ENCODE assay signal across 8 cellular contexts in the genomic region with DNA sequence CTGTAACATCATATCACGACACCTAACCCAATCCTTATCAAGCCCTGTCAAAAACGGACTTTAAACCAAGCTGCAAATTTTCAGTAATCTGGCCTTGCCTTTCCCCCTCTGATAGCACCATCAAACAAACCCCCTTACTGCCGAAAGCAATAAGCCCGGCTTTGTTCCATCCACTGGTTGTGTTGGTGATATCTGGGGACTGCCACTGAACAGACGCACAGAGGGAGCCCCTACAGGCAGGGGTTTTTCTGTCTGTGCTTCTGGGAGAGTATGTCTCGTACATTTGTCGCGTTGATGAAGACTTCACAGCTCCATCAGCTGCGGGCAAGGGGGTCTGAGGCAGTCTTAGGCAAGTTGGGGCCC. TPM values are rescaled to one million over a fixed set of nuclear protein-coding genes. Genes with fewer than 3 reads are reported as not detected.
DNase-seq lines count a peak whose midpoint lies in the region; ATAC-seq and TF ChIP-seq lines count a peak whose summit lies in the region.

No MANE protein-coding gene starts in this region.

- H3K27me3 Mint-ChIP-seq in endothelial cell (ENCODE audit: unreplicated experiment) (peaks cover 14% of the 10 kb centered on the region), osteocyte (ENCODE audit: unreplicated experiment) (no peaks in the 10 kb centered on the region)

- H3K4me1 Mint-ChIP-seq in endothelial cell (ENCODE audit: unreplicated experiment) = peaks cover 22% of the 10 kb centered on the region
- peaks cover 93% of the 10 kb centered on the region for H3K4me1 Mint-ChIP-seq in osteocyte (ENCODE audit: unreplicated experiment)

- H3F3A ChIP-seq in SK-N-SH (replicated peaks; ENCODE audit: insufficient read depth) (peaks cover 25% of the 10 kb centered on the region), OCI-LY1 (ENCODE audit: insufficient read depth, low read length) (no peaks in the 10 kb centered on the region)

- no peak for TF ChIP-seq RAD21 in SK-N-SH (IDR thresholded peaks at IDR 0.05; ENCODE audit: low read length)

- H3K79me2 ChIP-seq in SK-N-SH (ENCODE audit: insufficient read depth) = peaks cover 8% of the 10 kb centered on the region
- no peaks in the 10 kb centered on the region for H3K79me2 ChIP-seq in OCI-LY1 (ENCODE audit: insufficient read depth, low read length)

- WGBS in SK-N-SH (ENCODE audit: low lambda C conversion rate) = 68% methylated on average over 9 of the region's 9 CpGs

- H4K20me1 ChIP-seq in SK-N-SH (ENCODE audit: insufficient read depth) (no peaks in the 10 kb centered on the region), OCI-LY1 (ENCODE audit: insufficient read depth, low read length) (no peaks in the 10 kb centered on the region)

- H3K9me3 Mint-ChIP-seq in endothelial cell (ENCODE audit: unreplicated experiment) = no peaks in the 10 kb centered on the region
- no peaks in the 10 kb centered on the region for H3K9me3 Mint-ChIP-seq in osteocyte (ENCODE audit: unreplicated experiment)

- H3K4me3 Mint-ChIP-seq in endothelial cell (ENCODE audit: unreplicated experiment) = peak overlapping the region; percentile 93
- peak overlapping the region; percentile 85 for H3K4me3 Mint-ChIP-seq in osteocyte (ENCODE audit: unreplicated experiment)

- CTCF ChIA-PET in SK-N-SH (lab: Yijun Ruan, JAX) = interaction anchor here (1.6 to 3.6 kb wide), 4 partner anchors 23 to 31 kb away, joined by 4 to 14 read pairs (median 9); no protein-coding TSS in a partner anchor

- ATAC-seq in SK-N-SH treated with all-trans-retinoic acid at 6 μM for 48 hours = no peak

- peak overlapping the region; percentile 97 for H3K4me2 ChIP-seq in SK-N-SH
- peak overlapping the region; percentile 74 for H3K4me2 ChIP-seq in OCI-LY1 (ENCODE audit: low read length)

- H3K9ac ChIP-seq in SK-N-SH (peak overlapping the region; percentile 65; the same call in 1 of the 2 replicates), OCI-LY1 (ENCODE audit: low read length) (peak overlapping the region; percentile 24; the same call in 1 of the 2 replicates)

- H2AFZ ChIP-seq in SK-N-SH (ENCODE audit: low read depth) = peak overlapping the region; percentile 87; the same call in 1 of the 2 replicates
- no peak overlapping the region for H2AFZ ChIP-seq in OCI-LY1 (ENCODE audit: low read length)

- peaks cover 15 to 20% of the 10 kb centered on the region in 2 experiments; a peak in 2 of 4 replicates for H3K4me1 ChIP-seq in SK-N-SH (ENCODE audit: control insufficient read depth in 1 of 2, insufficient read depth in 2 of 2, low read depth in 1 of 2, low read length in 1 of 2)
- peaks cover 20% of the 10 kb centered on the region for H3K4me1 ChIP-seq in OCI-LY1 (ENCODE audit: insufficient read depth, low read length, severe bottlenecking)

- DNase-seq in SK-N-SH = peak; percentile 56
- DNase-seq in endothelial cell (ENCODE audit: low spot score) = peak; percentile 10
- DNase-seq in osteocyte (ENCODE audit: extremely low spot score, unreplicated experiment) = no peak
- no peak for DNase-seq in activated CD4-positive, CD25-positive, alpha-beta regulatory T cell (lab: John Stamatoyannopoulos, UW)
- no peak for DNase-seq in stimulated activated CD8-positive, alpha-beta memory T cell treated with anti-CD3 and anti-CD28 coated beads, Interleukin-4, amount 100 ng/mL, for 48 hours
- DNase-seq in NCI-H345 (lab: John Stamatoyannopoulos, UW) = no peak

- TF ChIP-seq CTCF in SK-N-SH (IDR thresholded peaks at IDR 0.05) (no peak), OCI-LY1 (IDR thresholded peaks at IDR 0.05; ENCODE audit: low read length) (no peak; the same call in 1 of the 2 replicates), endothelial cell (IDR thresholded peaks at IDR 0.05; ENCODE audit: unreplicated experiment) (no peak), osteocyte (IDR thresholded peaks at IDR 0.05) (no peak)

- no peak for TF ChIP-seq EP300 in SK-N-SH (IDR thresholded peaks at IDR 0.05; ENCODE audit: borderline replicate concordance in 1 of 2, low read depth in 1 of 2, low read length in 1 of 2)

- POLR2A ChIA-PET in SK-N-SH (lab: Yijun Ruan, JAX) = interaction anchor here (1.1 kb wide), 1 partner anchor 10 kb away, joined by 3 read pairs; no protein-coding TSS in a partner anchor

- H3K27ac Mint-ChIP-seq in endothelial cell (ENCODE audit: unreplicated experiment) = peak overlapping the region; percentile 85
- H3K27ac Mint-ChIP-seq in osteocyte (ENCODE audit: unreplicated experiment) = peak overlapping the region; percentile 94

- H3K36me3 ChIP-seq in SK-N-SH (replicated peaks in 1 of 2; ENCODE audit: control insufficient read depth in 1 of 2, insufficient read depth in 2 of 2, low read length in 1 of 2) (peaks cover 0 to 20% of the 10 kb centered on the region in 2 experiments), OCI-LY1 (ENCODE audit: insufficient read depth, low read length) (no peaks in the 10 kb centered on the region)

- no peaks in the 10 kb centered on the region for H3K9me3 ChIP-seq in SK-N-SH
- H3K9me3 ChIP-seq in OCI-LY1 (ENCODE audit: low read length) = no peaks in the 10 kb centered on the region

- peak overlapping the region; percentile 69 to 72 for H3K4me3 ChIP-seq in SK-N-SH (ENCODE audit: low read depth in 2 of 2, low read length in 1 of 2)
- peak overlapping the region; percentile 45 for H3K4me3 ChIP-seq in OCI-LY1 (ENCODE audit: low read depth, low read length, poor library complexity, severe bottlenecking)

- H3K36me3 Mint-ChIP-seq in endothelial cell (ENCODE audit: low read depth, unreplicated experiment) = peaks cover 1% of the 10 kb centered on the region
- peaks cover 26% of the 10 kb centered on the region for H3K36me3 Mint-ChIP-seq in osteocyte (ENCODE audit: unreplicated experiment)

- H3K9me2 ChIP-seq in SK-N-SH (no peaks in the 10 kb centered on the region), OCI-LY1 (ENCODE audit: low read depth, low read length) (no peaks in the 10 kb centered on the region)

- H3K27ac ChIP-seq in SK-N-SH (ENCODE audit: low read depth in 2 of 2, low read length in 1 of 2) (no peak overlapping the region), OCI-LY1 (ENCODE audit: low read depth, low read length, poor library complexity, severe bottlenecking) (no peak overlapping the region)

- H3K27me3 ChIP-seq in SK-N-SH (ENCODE audit: insufficient read depth) = no peaks in the 10 kb centered on the region
- no peaks in the 10 kb centered on the region for H3K27me3 ChIP-seq in OCI-LY1 (ENCODE audit: insufficient read depth, low read length)

TF ChIP-seq in SK-N-SH, 30 proteins besides CTCF, POLR2A, EP300 and RAD21:
- TF ChIP-seq RFX5 (IDR thresholded peaks at IDR 0.05; ENCODE audit: low read length) (no peak), MXI1 (IDR thresholded peaks at IDR 0.05; ENCODE audit: low read depth, low read length) (no peak; the same call in 1 of the 2 replicates), SIN3A (IDR thresholded peaks at IDR 0.05; ENCODE audit: borderline replicate concordance, low read depth, low read length) (no peak), IRF3 (IDR thresholded peaks at IDR 0.05; ENCODE audit: low read depth, low read length) (no peak)
- TF ChIP-seq, protein P1, sequence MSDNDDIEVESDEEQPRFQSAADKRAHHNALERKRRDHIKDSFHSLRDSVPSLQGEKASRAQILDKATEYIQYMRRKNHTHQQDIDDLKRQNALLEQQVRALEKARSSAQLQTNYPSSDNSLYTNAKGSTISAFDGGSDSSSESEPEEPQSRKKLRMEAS (IDR thresholded peaks at IDR 0.05; ENCODE audit: low read depth) = no peak

TF ChIP-seq in SK-N-SH treated with all-trans-retinoic acid at 6 μM for 48 hours, 23 proteins besides CTCF, POLR2A, EP300 and RAD21 (continues in another document):
- TF ChIP-seq ZNF8 (CRISPR knock-in tag; IDR thresholded peaks at IDR 0.05) = no peak
- no peak for TF ChIP-seq BACH2 (CRISPR knock-in tag; IDR thresholded peaks at IDR 0.05; ENCODE audit: borderline replicate concordance)
- TF ChIP-seq, protein P2, sequence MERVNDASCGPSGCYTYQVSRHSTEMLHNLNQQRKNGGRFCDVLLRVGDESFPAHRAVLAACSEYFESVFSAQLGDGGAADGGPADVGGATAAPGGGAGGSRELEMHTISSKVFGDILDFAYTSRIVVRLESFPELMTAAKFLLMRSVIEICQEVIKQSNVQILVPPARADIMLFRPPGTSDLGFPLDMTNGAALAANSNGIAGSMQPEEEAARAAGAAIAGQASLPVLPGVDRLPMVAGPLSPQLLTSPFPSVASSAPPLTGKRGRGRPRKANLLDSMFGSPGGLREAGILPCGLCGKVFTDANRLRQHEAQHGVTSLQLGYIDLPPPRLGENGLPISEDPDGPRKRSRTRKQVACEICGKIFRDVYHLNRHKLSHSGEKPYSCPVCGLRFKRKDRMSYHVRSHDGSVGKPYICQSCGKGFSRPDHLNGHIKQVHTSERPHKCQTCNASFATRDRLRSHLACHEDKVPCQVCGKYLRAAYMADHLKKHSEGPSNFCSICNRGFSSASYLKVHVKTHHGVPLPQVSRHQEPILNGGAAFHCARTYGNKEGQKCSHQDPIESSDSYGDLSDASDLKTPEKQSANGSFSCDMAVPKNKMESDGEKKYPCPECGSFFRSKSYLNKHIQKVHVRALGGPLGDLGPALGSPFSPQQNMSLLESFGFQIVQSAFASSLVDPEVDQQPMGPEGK (CRISPR knock-in tag; IDR thresholded peaks at IDR 0.05; ENCODE audit: borderline replicate concordance) = no peak
- TF ChIP-seq ESRRG (CRISPR knock-in tag; IDR thresholded peaks at IDR 0.05) = no peak
- no peak for TF ChIP-seq ARNTL (CRISPR knock-in tag; IDR thresholded peaks at IDR 0.05; ENCODE audit: borderline replicate concordance, low read depth)
- no peak for TF ChIP-seq CSRNP3 (CRISPR knock-in tag; IDR thresholded peaks at IDR 0.05)
- no peak for TF ChIP-seq ZFP3 (CRISPR knock-in tag; IDR thresholded peaks at IDR 0.05)

RNA-seq across cellular contexts. Expression of gene PLAU, which starts 0.6 kb away (rescaled TPM):
- 159 and 200 TPM in 2 replicates for polyA plus RNA-seq in SK-N-SH (2012; rRNA removed)
- polyA plus RNA-seq in SK-N-SH (2012; cell fraction: cytosol; rRNA removed) = 163 and 191 TPM in 2 replicates
- 211 and 277 TPM in 2 replicates for polyA plus RNA-seq in SK-N-SH (2012; cell fraction: nucleus; rRNA removed)
- 19.5 TPM for total RNA-seq in endothelial cell (ENCODE audit: unreplicated experiment)
- total RNA-seq in osteocyte = 112 and 118 TPM in 2 replicates

RNA-seq across cellular contexts. Expression of gene CAMK2G, which starts 36.0 kb away (rescaled TPM):
- polyA plus RNA-seq in SK-N-SH (2012; rRNA removed) = 41.4 and 52.2 TPM in 2 replicates
- polyA plus RNA-seq in SK-N-SH (2012; cell fraction: cytosol; rRNA removed) = 29.0 and 35.7 TPM in 2 replicates
- polyA plus RNA-seq in SK-N-SH (2012; cell fraction: nucleus; rRNA removed) = 103 and 119 TPM in 2 replicates
- total RNA-seq in endothelial cell (ENCODE audit: unreplicated experiment) = 27.7 TPM
- total RNA-seq in osteocyte = 37.6 and 38.2 TPM in 2 replicates

Comparison
In these comparisons a context has a peak if more than half of its experiments do, and no peak if none do; other contexts are left out.
1. DNase-seq: peak in SK-N-SH (single experiment) and endothelial cell (single experiment); none in osteocyte (single experiment), activated CD4-positive, CD25-positive, alpha-beta regulatory T cell (0 of 4), stimulated activated CD8-positive, alpha-beta memory T cell treated with anti-CD3 and anti-CD28 coated beads, Interleukin-4, amount 100 ng/mL, for 48 hours (single experiment) and NCI-H345 (single experiment).